In genomic region chr7:95589766-95590165, GRCh38 we compare ENCODE assay signal across 18 cellular contexts. TPM values are rescaled to one million over a fixed set of nuclear protein-coding genes. Genes with fewer than 3 reads are reported as not detected.
DNase-seq lines count a peak whose midpoint lies in the region; ATAC-seq and TF ChIP-seq lines count a peak whose summit lies in the region.
"Had no signal": no experiment of that assay in that cellular context is flagged by ENCODE, and none has a peak within 500 bp of the region (broad histone marks: within the 10 kb centered on the region; RNA-seq: fewer than 3 reads in every experiment).

No MANE protein-coding gene starts in this region.

- no peak for TF ChIP-seq CTCF in ascending aorta (IDR thresholded peaks at IDR 0.05)
- TF ChIP-seq CTCF in esophagus muscularis mucosa (IDR thresholded peaks at IDR 0.05): no peak
- TF ChIP-seq CTCF in parathyroid adenoma (IDR thresholded peaks at IDR 0.05): no peak
- no peak for TF ChIP-seq CTCF in tibial artery (IDR thresholded peaks at IDR 0.05)

- WGBS in esophagus muscularis mucosa: 88% methylated on average over 1 of the region's 1 CpG

- H3K27ac ChIP-seq in ascending aorta (peak overlapping the region in 1 of 2 donors; percentile 48), esophagus muscularis mucosa (replicated peaks in 1 of 4) (peak overlapping the region; percentile 62 to 99 (median 94)), parathyroid adenoma (peak overlapping the region; percentile 100), tibial artery (peak overlapping the region in 1 of 2 donors; percentile 95)
- H3K27ac ChIP-seq: cardiac muscle cell had no signal

- peaks cover 4 to 36% of the 10 kb centered on the region in 2 donors for H3K4me1 ChIP-seq in ascending aorta
- H3K4me1 ChIP-seq in esophagus muscularis mucosa: peaks cover 13 to 81% (median 70%) of the 10 kb centered on the region in 4 donors
- peaks cover 40% of the 10 kb centered on the region for H3K4me1 ChIP-seq in parathyroid adenoma
- peaks cover 0 to 73% (median 29%) of the 10 kb centered on the region in 4 donors for H3K4me1 ChIP-seq in tibial artery

- H3K9me3 ChIP-seq in ascending aorta (no peaks in the 10 kb centered on the region), esophagus muscularis mucosa (no peaks in the 10 kb centered on the region), parathyroid adenoma (ENCODE audit: control insufficient read depth, low read length) (no peaks in the 10 kb centered on the region), tibial artery (no peaks in the 10 kb centered on the region)

- H3K27me3 ChIP-seq in ascending aorta (no peaks in the 10 kb centered on the region), esophagus muscularis mucosa (no peaks in the 10 kb centered on the region), parathyroid adenoma (ENCODE audit: control insufficient read depth, insufficient read depth, low read length) (no peaks in the 10 kb centered on the region), tibial artery (no peaks in the 10 kb centered on the region)

- intact Hi-C loops in ascending aorta (cut with DNase I): no loop called here
- intact Hi-C loops in esophagus muscularis mucosa (cut with DNase I): no loop called here
- intact Hi-C loops in tibial artery (cut with DNase I; ENCODE audit: low total_unique reads): no loop called here

- TF ChIP-seq EP300 in esophagus muscularis mucosa (IDR thresholded peaks at IDR 0.05): no peak

- TF ChIP-seq POLR2A in esophagus muscularis mucosa (IDR thresholded peaks at IDR 0.05; ENCODE audit: low read depth): no peak

- H2AFZ ChIP-seq in parathyroid adenoma: no peak overlapping the region

- DNase-seq in ascending aorta (ENCODE audit: low spot score in 2 of 2) (no peak), esophagus muscularis mucosa (ENCODE audit: extremely low spot score) (no peak), tibial artery (no peak), NK-92 (lab: John Stamatoyannopoulos, UW; ENCODE audit: unreplicated experiment) (no peak)
- DNase-seq in effector CD4-positive, alpha-beta T cell: no peak
- DNase-seq: activated CD4-positive, alpha-beta T cell treated with anti-CD3 and anti-CD28 coated beads for 36 hours; activated naive CD4-positive, alpha-beta T cell; activated T-cell treated with anti-CD3 and anti-CD28 coated beads, Interleukin-2, amount 50 U/mL, for 48 hours; C1 segment of cervical spinal cord; Kasumi-1; natural killer cell; NCI-H187; NCI-H526 had no signal

- H3K9ac ChIP-seq in parathyroid adenoma: no peak overlapping the region

- ATAC-seq in HG03135 (IDR thresholded peaks at IDR 0.05; ENCODE audit: unreplicated experiment) (no peak), GM18498 (IDR thresholded peaks at IDR 0.05; ENCODE audit: unreplicated experiment) (no peak)
- ATAC-seq: activated CD4-positive, alpha-beta T cell treated with anti-CD3 and anti-CD28 coated beads for 36 hours; natural killer cell had no signal

- peaks cover 9% of the 10 kb centered on the region for H3K79me2 ChIP-seq in parathyroid adenoma

- peak overlapping the region; percentile 86 to 95 for H3K4me3 ChIP-seq in ascending aorta
- peak overlapping the region; percentile 80 to 97 (median 88) for H3K4me3 ChIP-seq in esophagus muscularis mucosa
- peak overlapping the region; percentile 21 for H3K4me3 ChIP-seq in parathyroid adenoma (ENCODE audit: low read depth, low read length)
- peak overlapping the region; percentile 89 to 90 for H3K4me3 ChIP-seq in tibial artery
- H3K4me3 ChIP-seq: cardiac muscle cell had no signal

- H3K4me2 ChIP-seq in parathyroid adenoma (ENCODE audit: low read length): no peak overlapping the region

- H3K36me3 ChIP-seq in ascending aorta (peaks cover 56 to 98% of the 10 kb centered on the region in 2 donors), esophagus muscularis mucosa (peaks cover 80 to 100% (median 91%) of the 10 kb centered on the region in 4 donors), parathyroid adenoma (ENCODE audit: control insufficient read depth, insufficient read depth, low read length) (peaks cover 19% of the 10 kb centered on the region), tibial artery (peaks cover 96 to 99% (median 98%) of the 10 kb centered on the region in 3 donors)
- H3K36me3 ChIP-seq: cardiac muscle cell had no signal

RNA-seq across cellular contexts. Expression of gene PDK4, which starts 6.5 kb away (rescaled TPM):
- total RNA-seq in ascending aorta: 227 TPM
- 1,000 to 10,000 TPM in 1 of 4 donors, 100 to 1,000 TPM in 3; 165 to 1,138 (median 371) TPM for total RNA-seq in esophagus muscularis mucosa
- total RNA-seq: activated CD4-positive, alpha-beta T cell treated with anti-CD3 and anti-CD28 coated beads for 36 hours; activated CD8-positive, alpha-beta memory T cell treated with anti-CD3 and anti-CD28 coated beads for 36 hours had no signal

Comparison
In these comparisons a context has a peak if more than half of its experiments do, and no peak if none do; other contexts are left out.
1. H3K4me3 ChIP-seq: peak in every context shown above with its lines; median percentile 90 in ascending aorta; 90 in tibial artery; 88 in esophagus muscularis mucosa; 21 in parathyroid adenoma.